In the genomic region with DNA sequence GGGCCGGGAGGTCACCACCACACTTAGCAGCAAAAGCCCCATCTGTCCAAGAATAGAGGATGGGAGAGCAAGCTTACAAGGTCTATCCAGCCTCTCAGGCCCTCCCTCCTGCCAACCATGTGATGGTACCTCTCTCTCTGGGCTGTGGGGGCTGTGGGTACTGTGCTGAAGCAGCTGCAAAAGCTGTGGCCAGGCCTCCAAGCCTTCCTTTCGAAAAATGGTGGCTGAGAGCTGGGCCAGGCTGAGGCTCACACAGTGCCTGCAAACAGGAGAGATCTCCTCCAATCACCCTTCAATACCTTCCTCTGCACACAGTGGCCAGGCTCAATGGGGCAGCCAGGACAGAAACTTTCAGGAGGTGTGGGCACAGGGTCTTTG, we compare ENCODE assay signal across 1 cellular context.
TF ChIP-seq lines count a peak whose summit lies in the region.

No MANE protein-coding gene starts in this region.

TF ChIP-seq in HEK293, 187 proteins besides CTCF, POLR2A, EP300 and RAD21 (continued from another document):
- TF ChIP-seq, protein P1, sequence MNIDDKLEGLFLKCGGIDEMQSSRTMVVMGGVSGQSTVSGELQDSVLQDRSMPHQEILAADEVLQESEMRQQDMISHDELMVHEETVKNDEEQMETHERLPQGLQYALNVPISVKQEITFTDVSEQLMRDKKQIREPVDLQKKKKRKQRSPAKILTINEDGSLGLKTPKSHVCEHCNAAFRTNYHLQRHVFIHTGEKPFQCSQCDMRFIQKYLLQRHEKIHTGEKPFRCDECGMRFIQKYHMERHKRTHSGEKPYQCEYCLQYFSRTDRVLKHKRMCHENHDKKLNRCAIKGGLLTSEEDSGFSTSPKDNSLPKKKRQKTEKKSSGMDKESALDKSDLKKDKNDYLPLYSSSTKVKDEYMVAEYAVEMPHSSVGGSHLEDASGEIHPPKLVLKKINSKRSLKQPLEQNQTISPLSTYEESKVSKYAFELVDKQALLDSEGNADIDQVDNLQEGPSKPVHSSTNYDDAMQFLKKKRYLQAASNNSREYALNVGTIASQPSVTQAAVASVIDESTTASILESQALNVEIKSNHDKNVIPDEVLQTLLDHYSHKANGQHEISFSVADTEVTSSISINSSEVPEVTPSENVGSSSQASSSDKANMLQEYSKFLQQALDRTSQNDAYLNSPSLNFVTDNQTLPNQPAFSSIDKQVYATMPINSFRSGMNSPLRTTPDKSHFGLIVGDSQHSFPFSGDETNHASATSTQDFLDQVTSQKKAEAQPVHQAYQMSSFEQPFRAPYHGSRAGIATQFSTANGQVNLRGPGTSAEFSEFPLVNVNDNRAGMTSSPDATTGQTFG (tag by site-specific recombination; IDR thresholded peaks at IDR 0.05; ENCODE audit: borderline replicate concordance) = no peak
- TF ChIP-seq ZNF571 (tag by site-specific recombination; IDR thresholded peaks at IDR 0.05) = no peak
- TF ChIP-seq ZNF555 (tag by site-specific recombination; conservative IDR thresholded peaks at IDR 0.05) = no peak
- no peak for TF ChIP-seq ZXDB (tag by site-specific recombination; IDR thresholded peaks at IDR 0.05)
